8 cellular contexts compared by ENCODE assay signal in the genomic region with DNA sequence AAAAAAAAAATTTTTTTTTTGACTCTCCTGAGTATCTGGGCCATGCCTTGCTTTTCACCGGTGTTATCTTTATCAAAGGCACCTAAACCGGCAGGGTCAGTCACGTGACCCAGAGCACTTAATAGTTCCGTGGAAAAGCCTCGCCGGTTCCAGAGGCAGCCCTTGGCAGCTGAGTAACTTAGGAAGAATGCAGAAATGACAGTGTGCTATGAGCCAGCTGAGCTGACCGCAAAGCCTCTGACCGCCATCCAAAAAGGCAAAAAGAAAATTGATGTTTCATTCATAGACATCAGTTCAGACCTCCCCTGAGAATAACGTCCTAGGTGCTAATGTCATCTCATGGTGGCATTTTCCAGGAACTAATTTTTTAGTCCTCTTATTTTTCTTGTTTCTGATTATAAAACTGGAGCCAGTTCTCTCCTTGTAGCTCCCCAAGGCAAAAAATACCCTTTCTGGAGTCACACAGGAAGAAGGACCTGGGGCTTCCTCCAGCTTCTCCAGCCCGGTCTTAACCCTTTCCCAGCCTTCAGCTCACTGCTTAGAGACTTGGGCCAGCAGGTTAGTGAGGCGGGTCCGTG.
A peak's percentile ranks its signal among the peaks of the same experiment; 100 is the strongest.
DNase-seq lines count a peak whose midpoint lies in the region; ATAC-seq and TF ChIP-seq lines count a peak whose summit lies in the region.

No MANE protein-coding gene starts in this region.

- peaks cover 8 to 47% of the 10 kb centered on the region in 2 donors for H3K4me1 ChIP-seq in ascending aorta

- no peak for TF ChIP-seq CTCF in ascending aorta (IDR thresholded peaks at IDR 0.05)

- peaks cover 73 to 87% of the 10 kb centered on the region in 2 donors for H3K36me3 Mint-ChIP-seq in stimulated activated naive B cell treated with anti-CD40 and anti-IgM and Interleukin-4, amounts not matched to agents 10 μg/mL and 1 μg/mL and 100 μg/mL, for 72 hours

- intact Hi-C loops in ascending aorta (cut with DNase I) = loop anchor here (2.0 to 10.0 kb wide), 4 partner anchors 29 to 663 kb away; partner anchors contain the start of genes SOCS1 and ZC3H7A

- H3K27ac Mint-ChIP-seq in stimulated activated naive B cell treated with anti-CD40 and anti-IgM and Interleukin-4, amounts not matched to agents 10 μg/mL and 1 μg/mL and 100 μg/mL, for 72 hours = peak overlapping the region; percentile 94

- peaks cover 54 to 86% of the 10 kb centered on the region in 2 donors for H3K4me1 Mint-ChIP-seq in stimulated activated naive B cell treated with anti-CD40 and anti-IgM and Interleukin-4, amounts not matched to agents 10 μg/mL and 1 μg/mL and 100 μg/mL, for 72 hours

- H3K4me3 ChIP-seq in ascending aorta = peak overlapping the region in 1 of 2 donors; percentile 16

- peak; percentile 71 for DNase-seq in HT-29 (ENCODE audit: low spot score)
- peak; percentile 65 to 93 for DNase-seq in ascending aorta (ENCODE audit: low spot score in 2 of 2)
- DNase-seq in iPS-NIHi7 (ENCODE audit: extremely low spot score) = peak; percentile 46
- peak; percentile 43 for DNase-seq in stimulated activated naive B cell treated with anti-CD40 and anti-IgM and Interleukin-4, amounts not matched to agents 10 μg/mL and 1 μg/mL and 100 μg/mL, for 72 hours
- DNase-seq in SKM-1 treated with dmso at 0.1 percent for 144 hours (lab: John Stamatoyannopoulos, UW; ENCODE audit: unreplicated experiment) = no peak

- no peaks in the 10 kb centered on the region for H3K27me3 ChIP-seq in ascending aorta

- H3K9me3 ChIP-seq in ascending aorta = no peaks in the 10 kb centered on the region

- H3K27me3 Mint-ChIP-seq in stimulated activated naive B cell treated with anti-CD40 and anti-IgM and Interleukin-4, amounts not matched to agents 10 μg/mL and 1 μg/mL and 100 μg/mL, for 72 hours = no peaks in the 10 kb centered on the region

- H3K4me3 Mint-ChIP-seq in stimulated activated naive B cell treated with anti-CD40 and anti-IgM and Interleukin-4, amounts not matched to agents 10 μg/mL and 1 μg/mL and 100 μg/mL, for 72 hours = no peak overlapping the region

- peaks cover 0 to 1% of the 10 kb centered on the region in 2 donors for H3K9me3 Mint-ChIP-seq in stimulated activated naive B cell treated with anti-CD40 and anti-IgM and Interleukin-4, amounts not matched to agents 10 μg/mL and 1 μg/mL and 100 μg/mL, for 72 hours

- peak; percentile 16 to 40 for ATAC-seq in stimulated activated naive B cell treated with anti-CD40 and anti-IgM and Interleukin-4, amounts not matched to agents 10 μg/mL and 1 μg/mL and 100 μg/mL, for 72 hours (replicated peaks)
- ATAC-seq in HG02623 (IDR thresholded peaks at IDR 0.05; ENCODE audit: unreplicated experiment) (no peak), HG02642 (IDR thresholded peaks at IDR 0.05; ENCODE audit: poor library complexity, unreplicated experiment) (no peak), HG03457 (IDR thresholded peaks at IDR 0.05; ENCODE audit: unreplicated experiment) (no peak)

- no peaks in the 10 kb centered on the region for H3K36me3 ChIP-seq in ascending aorta

- H3K27ac ChIP-seq in ascending aorta = peak overlapping the region; percentile 71 to 78

Comparison
In these comparisons a context has a peak if more than half of its experiments do, and no peak if none do; other contexts are left out.
1. ATAC-seq: peak in stimulated activated naive B cell treated with anti-CD40 and anti-IgM and Interleukin-4, amounts not matched to agents 10 μg/mL and 1 μg/mL and 100 μg/mL, for 72 hours (2 of 2); none in HG02623 (single experiment), HG02642 (single experiment) and HG03457 (single experiment).